In the genomic region with DNA sequence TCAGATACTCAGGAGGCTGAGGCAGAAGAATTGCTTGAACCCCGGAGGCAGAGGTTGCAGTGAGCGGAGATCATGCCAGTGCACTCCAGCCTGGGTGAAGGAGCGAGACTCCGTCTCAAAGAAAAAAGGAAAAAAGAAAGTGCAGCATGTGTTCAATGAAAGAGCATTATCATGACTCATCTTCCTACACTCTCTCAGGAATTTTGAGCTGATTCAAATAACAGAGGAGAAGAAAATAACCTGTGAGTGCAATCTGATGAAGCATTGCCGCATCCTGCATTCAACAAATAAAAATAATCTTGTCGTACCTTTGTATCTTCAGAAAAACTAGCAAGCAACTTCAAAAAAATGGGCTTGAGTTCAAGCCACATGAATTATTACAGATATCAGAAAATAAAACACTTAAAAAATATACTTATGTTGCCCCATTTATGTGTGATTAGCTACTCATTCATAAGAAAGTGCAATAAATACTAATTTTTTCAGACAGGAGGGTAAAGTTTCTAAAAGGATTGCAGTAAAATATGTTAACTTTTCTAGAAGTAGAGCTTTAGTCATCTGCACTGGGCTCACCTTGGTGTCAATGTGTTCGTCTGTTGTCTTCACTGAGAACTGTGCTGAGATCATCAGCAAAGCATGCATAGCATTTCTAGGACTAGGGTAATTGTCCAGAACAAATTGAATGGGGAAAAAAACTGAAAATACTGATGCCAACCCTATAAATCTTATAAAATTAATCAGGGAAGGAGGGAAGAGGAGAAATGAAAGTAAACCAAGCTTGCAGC, we compare ENCODE assay signal across 15 cellular contexts.
"Had no signal": no experiment of that assay in that cellular context is flagged by ENCODE, and none has a peak within 500 bp of the region (broad histone marks: within the 10 kb centered on the region; RNA-seq: fewer than 3 reads in every experiment).

No MANE protein-coding gene starts in this region.

- H3K4me3 Mint-ChIP-seq: activated naive CD8-positive, alpha-beta T cell treated with anti-CD3 and anti-CD28 coated beads, Interleukin-2, amount 10 ng/mL, durations not matched to agents 7 days and 5 days; naive B cell; neural progenitor cell; stimulated activated memory B cell treated with anti-CD40 and anti-IgM and Interleukin-4, amounts not matched to agents 10 μg/mL and 1 μg/mL and 100 μg/mL, for 72 hours had no signal

- H3K4me1 ChIP-seq: neural progenitor cell had no signal

- H3K9me3 ChIP-seq: ovary had no signal

- H3K4me3 ChIP-seq: lung, neural progenitor cell, ovary had no signal

- H3K9me3 Mint-ChIP-seq: activated naive CD8-positive, alpha-beta T cell treated with anti-CD3 and anti-CD28 coated beads, Interleukin-2, amount 10 ng/mL, durations not matched to agents 7 days and 5 days had no signal

- H3K27ac Mint-ChIP-seq: activated naive CD8-positive, alpha-beta T cell treated with anti-CD3 and anti-CD28 coated beads, Interleukin-2, amount 10 ng/mL, durations not matched to agents 7 days and 5 days; naive B cell; neural progenitor cell; stimulated activated memory B cell treated with anti-CD40 and anti-IgM and Interleukin-4, amounts not matched to agents 10 μg/mL and 1 μg/mL and 100 μg/mL, for 72 hours had no signal

- H3K36me3 Mint-ChIP-seq: activated naive CD8-positive, alpha-beta T cell treated with anti-CD3 and anti-CD28 coated beads, Interleukin-2, amount 10 ng/mL, durations not matched to agents 7 days and 5 days; naive B cell; neural progenitor cell; stimulated activated memory B cell treated with anti-CD40 and anti-IgM and Interleukin-4, amounts not matched to agents 10 μg/mL and 1 μg/mL and 100 μg/mL, for 72 hours had no signal

- H3K27ac ChIP-seq: neural progenitor cell, ovary had no signal

- H3K4me1 Mint-ChIP-seq: activated naive CD8-positive, alpha-beta T cell treated with anti-CD3 and anti-CD28 coated beads, Interleukin-2, amount 10 ng/mL, durations not matched to agents 7 days and 5 days; naive B cell; neural progenitor cell; stimulated activated memory B cell treated with anti-CD40 and anti-IgM and Interleukin-4, amounts not matched to agents 10 μg/mL and 1 μg/mL and 100 μg/mL, for 72 hours had no signal

- ATAC-seq: esophagus mucosa; left colon; sciatic nerve; stimulated activated memory B cell treated with anti-CD40 and anti-IgM and Interleukin-4, amounts not matched to agents 10 μg/mL and 1 μg/mL and 100 μg/mL, for 72 hours had no signal

- DNase-seq: activated CD4-positive, alpha-beta T cell treated with anti-CD3 and anti-CD28 coated beads, Interleukin-2, amount 50 U/mL, for 1 hour; activated CD4-positive, CD25-positive, alpha-beta regulatory T cell; activated CD8-positive, alpha-beta memory T cell treated with anti-CD3 and anti-CD28 coated beads for 24 hours; activated gamma-delta T cell treated with Interleukin-2 at 50 U/mL for 16 hours; activated naive CD8-positive, alpha-beta T cell treated with anti-CD3 and anti-CD28 coated beads, Interleukin-2, amount 10 ng/mL, durations not matched to agents 7 days and 5 days; anterior cingulate cortex; left colon; naive B cell; ovary; stimulated activated CD4-positive, alpha-beta T cell treated with anti-CD3 and anti-CD28 coated beads, Interleukin-2, amount 100 ng/mL, for 24 hours had no signal

- H3K27me3 ChIP-seq: neural progenitor cell, ovary had no signal

- H3K36me3 ChIP-seq: neural progenitor cell, ovary had no signal
